Comparison of ENCODE assay signal across 1 cellular context in genomic region chr10:79286318-79286951, GRCh38.
TF ChIP-seq lines count a peak whose summit lies in the region.

No MANE protein-coding gene starts in this region.

TF ChIP-seq in GM12878, 131 proteins besides CTCF, POLR2A, EP300 and RAD21 (continued from another document and continues in another):
- peak; percentile 59 for TF ChIP-seq CUX1 (IDR thresholded peaks at IDR 0.05; ENCODE audit: insufficient replicate concordance, low read depth, low read length)
- peak; percentile 92 for TF ChIP-seq MTA2 (IDR thresholded peaks at IDR 0.05; ENCODE audit: low read depth)
- TF ChIP-seq EZH2 (IDR thresholded peaks at IDR 0.05; ENCODE audit: borderline replicate concordance, control insufficient read depth, low read depth, low read length), result no peak
- TF ChIP-seq SP1 (IDR thresholded peaks at IDR 0.05; ENCODE audit: low read depth, low read length), result peak; percentile 77
- peak; percentile 60; the same call in 1 of the 2 replicates for TF ChIP-seq MEF2A (IDR thresholded peaks at IDR 0.05; ENCODE audit: insufficient read depth, low read depth, low read length)
- no peak for TF ChIP-seq STAT1 (conservative IDR thresholded peaks at IDR 0.05)
- peak; percentile 99 for TF ChIP-seq BACH1 (IDR thresholded peaks at IDR 0.05; ENCODE audit: borderline replicate concordance)
- TF ChIP-seq PRDM15 (CRISPR knock-in tag; IDR thresholded peaks at IDR 0.05), result 0 out of 2 replicates have a peak, but pooled peaks have one; percentile 42
- TF ChIP-seq CBX5 (IDR thresholded peaks at IDR 0.05; ENCODE audit: low read depth), result peak; percentile 60; the same call in 1 of the 2 replicates
- no peak for TF ChIP-seq ZNF24 (IDR thresholded peaks at IDR 0.05)
- TF ChIP-seq GABPA (IDR thresholded peaks at IDR 0.05; ENCODE audit: low read depth), result no peak
- TF ChIP-seq HDAC6 (IDR thresholded peaks at IDR 0.05; ENCODE audit: unreplicated experiment), result peak; percentile 47
- peak; percentile 85 for TF ChIP-seq ATF2 (IDR thresholded peaks at IDR 0.05; ENCODE audit: low read length)
- TF ChIP-seq ZBTB40 (IDR thresholded peaks at IDR 0.05; ENCODE audit: borderline replicate concordance), result no peak
- peak; percentile 99 for TF ChIP-seq TCF3 (IDR thresholded peaks at IDR 0.05; ENCODE audit: borderline replicate concordance, insufficient read depth, low read depth, low read length)
- TF ChIP-seq TCF7 (IDR thresholded peaks at IDR 0.05; ENCODE audit: borderline replicate concordance), result no peak
- peak; percentile 2; the same call in 1 of the 2 replicates for TF ChIP-seq SMC3 (IDR thresholded peaks at IDR 0.05; ENCODE audit: borderline replicate concordance, low read length)
- 0 out of 2 replicates have a peak, but pooled peaks have one; percentile 24 for TF ChIP-seq ELK1 (IDR thresholded peaks at IDR 0.05; ENCODE audit: low read depth, low read length)
- peak; percentile 97 for TF ChIP-seq MEF2B (IDR thresholded peaks at IDR 0.05; ENCODE audit: partially characterized antibody, poor library complexity, severe bottlenecking)
- TF ChIP-seq POU2F2 (IDR thresholded peaks at IDR 0.05; ENCODE audit: borderline replicate concordance, low read depth, low read length), result peak; percentile 75; the same call in 2 of the 3 replicates
- TF ChIP-seq NR2C2 (IDR thresholded peaks at IDR 0.05; ENCODE audit: borderline replicate concordance, control insufficient read depth, insufficient read length, low read depth), result no peak
- no peak for TF ChIP-seq SREBF1 (IDR thresholded peaks at IDR 0.05; ENCODE audit: low read length)
- TF ChIP-seq WRNIP1 (IDR thresholded peaks at IDR 0.05; ENCODE audit: borderline replicate concordance, low read depth, low read length), result no peak
- peak; percentile 46; the same call in 1 of the 2 replicates for TF ChIP-seq NKRF (conservative IDR thresholded peaks at IDR 0.05)
- TF ChIP-seq POLR2AphosphoS2 (IDR thresholded peaks at IDR 0.05; ENCODE audit: low read depth, low read length), result peak; percentile 77; the same call in 1 of the 2 replicates
- TF ChIP-seq ZBTB33 (IDR thresholded peaks at IDR 0.05), result no peak
- TF ChIP-seq MXI1 (IDR thresholded peaks at IDR 0.05; ENCODE audit: low read depth, low read length), result peak; percentile 62; the same call in 1 of the 2 replicates
- TF ChIP-seq HDAC2 (IDR thresholded peaks at IDR 0.05), result no peak
- peak; percentile 42 for TF ChIP-seq TAF1 (IDR thresholded peaks at IDR 0.05; ENCODE audit: borderline replicate concordance, low read depth, low read length)
- peak; percentile 100 for TF ChIP-seq TCF12 (IDR thresholded peaks at IDR 0.05; ENCODE audit: low read depth, low read length)
- TF ChIP-seq YY1 (IDR thresholded peaks at IDR 0.05; ENCODE audit: low read depth, low read length), result peak; percentile 71
- no peak; the same call in 1 of the 2 replicates for TF ChIP-seq SMAD5 (IDR thresholded peaks at IDR 0.05; ENCODE audit: low read depth)
- no peak for TF ChIP-seq BCLAF1 (IDR thresholded peaks at IDR 0.05)
